Comparison of ENCODE assay signal across 20 cellular contexts in genomic region chr6:142385352-142385751, GRCh38.
"Had no signal": no experiment of that assay in that cellular context is flagged by ENCODE, and none has a peak within 500 bp of the region (broad histone marks: within the 10 kb centered on the region; RNA-seq: fewer than 3 reads in every experiment).

No MANE protein-coding gene starts in this region.

- H3K27ac ChIP-seq: colonic mucosa, hepatocyte, left ventricle myocardium inferior, right atrium auricular region, tibial artery, vagina had no signal

- H3K4me3 Mint-ChIP-seq: activated CD8-positive, alpha-beta T cell treated with anti-CD3 and anti-CD28 coated beads for 36 hours; memory B cell; natural killer cell treated with Interleukin-12 subunit alpha and Interleukin-12 subunit beta and Interleukin-15 and Interleukin-18, amount 100 ng/mL, for 72 hours had no signal

- H3K4me3 ChIP-seq: colonic mucosa, hepatocyte, left ventricle myocardium inferior, right atrium auricular region, tibial artery, vagina had no signal

- ATAC-seq: activated CD8-positive, alpha-beta T cell treated with anti-CD3 and anti-CD28 coated beads for 36 hours; activated naive CD4-positive, alpha-beta T cell treated with anti-CD3 and anti-CD28 coated beads, Interleukin-2, amount 50 U/mL, for 72 hours; esophagus mucosa; natural killer cell treated with Interleukin-12 subunit alpha and Interleukin-12 subunit beta and Interleukin-15 and Interleukin-18, amount 100 ng/mL, for 72 hours had no signal

- H3K36me3 Mint-ChIP-seq: activated naive CD4-positive, alpha-beta T cell treated with anti-CD3 and anti-CD28 coated beads, Interleukin-2, amount 50 U/mL, for 72 hours; memory B cell; natural killer cell treated with Interleukin-12 subunit alpha and Interleukin-12 subunit beta and Interleukin-15 and Interleukin-18, amount 100 ng/mL, for 72 hours had no signal

- H3K4me2 ChIP-seq: hepatocyte had no signal

- H3K4me1 Mint-ChIP-seq: memory B cell had no signal

- H3K27me3 Mint-ChIP-seq: activated CD8-positive, alpha-beta T cell treated with anti-CD3 and anti-CD28 coated beads for 36 hours; progenitor cell of endocrine pancreas had no signal

- H3K27me3 ChIP-seq: colonic mucosa, hepatocyte, right atrium auricular region, tibial artery, vagina had no signal

- H3K4me1 ChIP-seq: colonic mucosa, left ventricle myocardium inferior, right atrium auricular region, tibial artery, vagina had no signal

- H3K27ac Mint-ChIP-seq: activated CD8-positive, alpha-beta T cell treated with anti-CD3 and anti-CD28 coated beads for 36 hours; activated naive CD4-positive, alpha-beta T cell treated with anti-CD3 and anti-CD28 coated beads, Interleukin-2, amount 50 U/mL, for 72 hours; memory B cell; natural killer cell treated with Interleukin-12 subunit alpha and Interleukin-12 subunit beta and Interleukin-15 and Interleukin-18, amount 100 ng/mL, for 72 hours; progenitor cell of endocrine pancreas had no signal

- DNase-seq: activated CD4-positive, alpha-beta T cell treated with anti-CD3 and anti-CD28 coated beads for 48 hours; activated CD8-positive, alpha-beta T cell treated with anti-CD3 and anti-CD28 coated beads for 36 hours; activated effector memory CD4-positive, alpha-beta T cell treated with anti-CD3 and anti-CD28 coated beads, Interleukin-2, amount 50 U/mL, for 16 hours; activated T-cell treated with anti-CD3 and anti-CD28 coated beads, Interleukin-2, amount 50 U/mL, for 48 hours; caudate nucleus; colonic mucosa; left ventricle myocardium inferior; small intestine; stimulated activated CD4-positive, alpha-beta T cell treated with anti-CD3 and anti-CD28 coated beads, Interleukin-4, amount 100 ng/mL, for 24 hours; stimulated activated naive CD4-positive, alpha-beta T cell; tibial artery had no signal

- H3K79me2 ChIP-seq: hepatocyte had no signal

- FAIRE-seq: endometrium, small intestine had no signal

- H2AFZ ChIP-seq: hepatocyte had no signal

- H3K9me3 ChIP-seq: colonic mucosa, left ventricle myocardium inferior, right atrium auricular region, tibial artery, vagina had no signal

- H3K36me3 ChIP-seq: colonic mucosa, left ventricle myocardium inferior, right atrium auricular region, tibial artery, vagina had no signal

- H3K9me3 Mint-ChIP-seq: activated CD8-positive, alpha-beta T cell treated with anti-CD3 and anti-CD28 coated beads for 36 hours; activated naive CD4-positive, alpha-beta T cell treated with anti-CD3 and anti-CD28 coated beads, Interleukin-2, amount 50 U/mL, for 72 hours; memory B cell; natural killer cell treated with Interleukin-12 subunit alpha and Interleukin-12 subunit beta and Interleukin-15 and Interleukin-18, amount 100 ng/mL, for 72 hours had no signal
